ENCODE assay signal across 28 cellular contexts in the genomic region with DNA sequence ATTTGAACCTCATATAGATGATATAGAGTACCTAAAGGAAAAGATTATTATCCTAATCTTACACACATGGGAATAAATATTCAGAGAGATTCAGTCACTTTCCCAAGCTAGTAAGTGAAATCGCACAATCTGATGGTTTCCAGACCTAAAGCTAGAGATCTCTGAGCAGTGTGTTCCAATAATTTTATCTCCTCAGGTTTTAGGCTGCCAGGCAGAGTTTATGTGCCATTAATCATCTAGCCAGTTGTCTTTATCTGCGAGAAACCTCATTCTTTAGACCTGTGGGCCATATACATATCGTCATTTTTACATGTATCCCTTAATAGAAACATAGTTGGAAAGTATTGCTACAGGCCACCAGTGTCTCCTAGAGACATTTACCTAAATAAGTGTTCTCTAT.
"Had no signal": no experiment of that assay in that cellular context is flagged by ENCODE, and none has a peak within 500 bp of the region (broad histone marks: within the 10 kb centered on the region; RNA-seq: fewer than 3 reads in every experiment).

No MANE protein-coding gene starts in this region.

- H3K27ac ChIP-seq: colonic mucosa, coronary artery, dorsolateral prefrontal cortex, epithelial cell of prostate, esophagus muscularis mucosa, esophagus squamous epithelium, foreskin keratinocyte, gastrocnemius medialis, gastroesophageal sphincter, heart left ventricle, heart right ventricle had no signal

- FAIRE-seq: colon, endometrium, endothelial cell of umbilical vein, frontal cortex had no signal

- H3K9me3 ChIP-seq: colonic mucosa, esophagus muscularis mucosa, esophagus squamous epithelium, gastrocnemius medialis, gastroesophageal sphincter had no signal

- H3K27me3 ChIP-seq: colonic mucosa, dorsolateral prefrontal cortex, esophagus muscularis mucosa, esophagus squamous epithelium, foreskin keratinocyte, gastrocnemius medialis, gastroesophageal sphincter, heart left ventricle, heart right ventricle had no signal

- DNase-seq: colonic mucosa; cortex of kidney; dermis blood vessel endothelial cell; dorsolateral prefrontal cortex; effector CD4-positive, alpha-beta T cell; effector CD8-positive, alpha-beta T cell; effector memory CD4-positive, alpha-beta T cell; effector memory CD8-positive, alpha-beta T cell; endodermal cell; erythroblast; esophagus squamous epithelium; foreskin fibroblast; foreskin keratinocyte; foreskin melanocyte; gastrocnemius medialis; glutamatergic neuron; head of caudate nucleus; heart left ventricle; heart right ventricle had no signal

- ATAC-seq: effector memory CD8-positive, alpha-beta T cell; esophagus mucosa; foreskin keratinocyte; gastrocnemius medialis; gastroesophageal sphincter; heart left ventricle; heart right ventricle had no signal

- H3K4me3 ChIP-seq: colonic mucosa, coronary artery, dorsolateral prefrontal cortex, esophagus muscularis mucosa, esophagus squamous epithelium, gastrocnemius medialis, gastroesophageal sphincter, heart left ventricle, heart right ventricle had no signal

- H3K4me1 ChIP-seq: colonic mucosa, esophagus muscularis mucosa, esophagus squamous epithelium, foreskin keratinocyte, gastrocnemius medialis, gastroesophageal sphincter, heart left ventricle, heart right ventricle had no signal

- H3K36me3 ChIP-seq: colonic mucosa, esophagus muscularis mucosa, esophagus squamous epithelium, gastrocnemius medialis, gastroesophageal sphincter, heart left ventricle, heart right ventricle had no signal
